Comparison of ENCODE assay signal across 10 cellular contexts in genomic region chr3:187042062-187042745, GRCh38.
DNase-seq lines count a peak whose midpoint lies in the region; ATAC-seq lines count a peak whose summit lies in the region.
"Had no signal": no experiment of that assay in that cellular context is flagged by ENCODE, and none has a peak within 500 bp of the region (broad histone marks: within the 10 kb centered on the region; RNA-seq: fewer than 3 reads in every experiment).

No MANE protein-coding gene starts in this region.

- POLR2A ChIA-PET in activated naive CD8-positive, alpha-beta T cell treated with anti-CD3 and anti-CD28 coated beads, Interleukin-2, amount 10 ng/mL, durations not matched to agents 7 days and 5 days (lab: Charles Lee), result interaction anchor here (0.5 to 10.8 kb wide), 7 partner anchors 13 to 111 kb away, joined by 3 to 168 read pairs (median 5); no protein-coding TSS in a partner anchor

- peaks cover 87% of the 10 kb centered on the region for H3K4me1 Mint-ChIP-seq in activated naive CD4-positive, alpha-beta T cell treated with anti-CD3 and anti-CD28 coated beads, Interleukin-2, amount 10 ng/mL, durations not matched to agents 7 days and 5 days
- peaks cover 74% of the 10 kb centered on the region for H3K4me1 Mint-ChIP-seq in activated naive CD8-positive, alpha-beta T cell treated with anti-CD3 and anti-CD28 coated beads, Interleukin-2, amount 10 ng/mL, durations not matched to agents 7 days and 5 days

- 91% methylated on average over 7 of the region's 7 CpGs for WGBS in thymus

- H3K4me1 ChIP-seq in thymus (ENCODE audit: control insufficient read depth, insufficient read depth, low read length), result peaks cover 10% of the 10 kb centered on the region

- H3K9me3 ChIP-seq in thymus (ENCODE audit: control insufficient read depth), result no peaks in the 10 kb centered on the region

- H3K36me3 ChIP-seq in thymus (ENCODE audit: control insufficient read depth, insufficient read depth), result peaks cover 16% of the 10 kb centered on the region

- peak overlapping the region; percentile 56 for H3K4me3 Mint-ChIP-seq in activated naive CD4-positive, alpha-beta T cell treated with anti-CD3 and anti-CD28 coated beads, Interleukin-2, amount 10 ng/mL, durations not matched to agents 7 days and 5 days
- H3K4me3 Mint-ChIP-seq in activated naive CD8-positive, alpha-beta T cell treated with anti-CD3 and anti-CD28 coated beads, Interleukin-2, amount 10 ng/mL, durations not matched to agents 7 days and 5 days, result peak overlapping the region; percentile 78

- peak; percentile 6 for ATAC-seq in HG03103 (IDR thresholded peaks at IDR 0.05; ENCODE audit: low read depth, unreplicated experiment)
- ATAC-seq in activated naive CD8-positive, alpha-beta T cell treated with anti-CD3 and anti-CD28 coated beads, Interleukin-2, amount 10 ng/mL, durations not matched to agents 7 days and 5 days (ENCODE audit: low read depth), result no peak
- ATAC-seq in GM19023 (IDR thresholded peaks at IDR 0.05; ENCODE audit: unreplicated experiment), result no peak

- peaks cover 7% of the 10 kb centered on the region for H3K9me3 Mint-ChIP-seq in activated naive CD4-positive, alpha-beta T cell treated with anti-CD3 and anti-CD28 coated beads, Interleukin-2, amount 10 ng/mL, durations not matched to agents 7 days and 5 days
- no peaks in the 10 kb centered on the region for H3K9me3 Mint-ChIP-seq in activated naive CD8-positive, alpha-beta T cell treated with anti-CD3 and anti-CD28 coated beads, Interleukin-2, amount 10 ng/mL, durations not matched to agents 7 days and 5 days

- CTCF ChIA-PET in activated naive CD4-positive, alpha-beta T cell treated with anti-CD3 and anti-CD28 coated beads, Interleukin-2, amount 10 ng/mL, durations not matched to agents 7 days and 5 days (lab: Charles Lee), result interaction anchor here (2.7 to 5.9 kb wide), 2 partner anchors 11 to 16 kb away, joined by 18 to 35 read pairs; no protein-coding TSS in a partner anchor

- H3K4me3 ChIP-seq in thymus (ENCODE audit: low read length), result no peak overlapping the region

- H3K27me3 Mint-ChIP-seq in activated naive CD4-positive, alpha-beta T cell treated with anti-CD3 and anti-CD28 coated beads, Interleukin-2, amount 10 ng/mL, durations not matched to agents 7 days and 5 days, result no peaks in the 10 kb centered on the region
- no peaks in the 10 kb centered on the region for H3K27me3 Mint-ChIP-seq in activated naive CD8-positive, alpha-beta T cell treated with anti-CD3 and anti-CD28 coated beads, Interleukin-2, amount 10 ng/mL, durations not matched to agents 7 days and 5 days

- DNase-seq in activated naive CD4-positive, alpha-beta T cell treated with anti-CD3 and anti-CD28 coated beads, Interleukin-2, amount 10 ng/mL, durations not matched to agents 7 days and 5 days, result no peak
- DNase-seq in activated naive CD4-positive, alpha-beta T cell (lab: John Stamatoyannopoulos, UW), result no peak
- DNase-seq in activated naive CD8-positive, alpha-beta T cell treated with anti-CD3 and anti-CD28 coated beads, Interleukin-2, amount 10 ng/mL, durations not matched to agents 7 days and 5 days, result no peak
- DNase-seq in NK-92 (lab: John Stamatoyannopoulos, UW; ENCODE audit: unreplicated experiment), result no peak
- no peak for DNase-seq in stimulated activated naive CD4-positive, alpha-beta T cell treated with Interleukin-2 at 50 U/mL for 16 hours (lab: John Stamatoyannopoulos, UW)
- DNase-seq: islet precursor cell had no signal

- peak overlapping the region; percentile 92 for H3K27ac Mint-ChIP-seq in activated naive CD4-positive, alpha-beta T cell treated with anti-CD3 and anti-CD28 coated beads, Interleukin-2, amount 10 ng/mL, durations not matched to agents 7 days and 5 days
- peak overlapping the region; percentile 98 for H3K27ac Mint-ChIP-seq in activated naive CD8-positive, alpha-beta T cell treated with anti-CD3 and anti-CD28 coated beads, Interleukin-2, amount 10 ng/mL, durations not matched to agents 7 days and 5 days

- H3K36me3 Mint-ChIP-seq in activated naive CD4-positive, alpha-beta T cell treated with anti-CD3 and anti-CD28 coated beads, Interleukin-2, amount 10 ng/mL, durations not matched to agents 7 days and 5 days, result peaks cover 85% of the 10 kb centered on the region
- H3K36me3 Mint-ChIP-seq in activated naive CD8-positive, alpha-beta T cell treated with anti-CD3 and anti-CD28 coated beads, Interleukin-2, amount 10 ng/mL, durations not matched to agents 7 days and 5 days, result peaks cover 72% of the 10 kb centered on the region

- H3K27ac ChIP-seq in thymus (ENCODE audit: low read depth), result peak overlapping the region; percentile 61
- H3K27ac ChIP-seq: C4-2B had no signal

- no peaks in the 10 kb centered on the region for H3K27me3 ChIP-seq in thymus (ENCODE audit: control insufficient read depth, insufficient read depth)
